In genomic region chr9:105296445-105296844, GRCh38 we compare ENCODE assay signal across 1 cellular context.
TF ChIP-seq lines count a peak whose summit lies in the region.

No MANE protein-coding gene starts in this region.

TF ChIP-seq in GM23338, 12 proteins besides CTCF, POLR2A, EP300 and RAD21 (continued from another document):
- TF ChIP-seq, protein P1, sequence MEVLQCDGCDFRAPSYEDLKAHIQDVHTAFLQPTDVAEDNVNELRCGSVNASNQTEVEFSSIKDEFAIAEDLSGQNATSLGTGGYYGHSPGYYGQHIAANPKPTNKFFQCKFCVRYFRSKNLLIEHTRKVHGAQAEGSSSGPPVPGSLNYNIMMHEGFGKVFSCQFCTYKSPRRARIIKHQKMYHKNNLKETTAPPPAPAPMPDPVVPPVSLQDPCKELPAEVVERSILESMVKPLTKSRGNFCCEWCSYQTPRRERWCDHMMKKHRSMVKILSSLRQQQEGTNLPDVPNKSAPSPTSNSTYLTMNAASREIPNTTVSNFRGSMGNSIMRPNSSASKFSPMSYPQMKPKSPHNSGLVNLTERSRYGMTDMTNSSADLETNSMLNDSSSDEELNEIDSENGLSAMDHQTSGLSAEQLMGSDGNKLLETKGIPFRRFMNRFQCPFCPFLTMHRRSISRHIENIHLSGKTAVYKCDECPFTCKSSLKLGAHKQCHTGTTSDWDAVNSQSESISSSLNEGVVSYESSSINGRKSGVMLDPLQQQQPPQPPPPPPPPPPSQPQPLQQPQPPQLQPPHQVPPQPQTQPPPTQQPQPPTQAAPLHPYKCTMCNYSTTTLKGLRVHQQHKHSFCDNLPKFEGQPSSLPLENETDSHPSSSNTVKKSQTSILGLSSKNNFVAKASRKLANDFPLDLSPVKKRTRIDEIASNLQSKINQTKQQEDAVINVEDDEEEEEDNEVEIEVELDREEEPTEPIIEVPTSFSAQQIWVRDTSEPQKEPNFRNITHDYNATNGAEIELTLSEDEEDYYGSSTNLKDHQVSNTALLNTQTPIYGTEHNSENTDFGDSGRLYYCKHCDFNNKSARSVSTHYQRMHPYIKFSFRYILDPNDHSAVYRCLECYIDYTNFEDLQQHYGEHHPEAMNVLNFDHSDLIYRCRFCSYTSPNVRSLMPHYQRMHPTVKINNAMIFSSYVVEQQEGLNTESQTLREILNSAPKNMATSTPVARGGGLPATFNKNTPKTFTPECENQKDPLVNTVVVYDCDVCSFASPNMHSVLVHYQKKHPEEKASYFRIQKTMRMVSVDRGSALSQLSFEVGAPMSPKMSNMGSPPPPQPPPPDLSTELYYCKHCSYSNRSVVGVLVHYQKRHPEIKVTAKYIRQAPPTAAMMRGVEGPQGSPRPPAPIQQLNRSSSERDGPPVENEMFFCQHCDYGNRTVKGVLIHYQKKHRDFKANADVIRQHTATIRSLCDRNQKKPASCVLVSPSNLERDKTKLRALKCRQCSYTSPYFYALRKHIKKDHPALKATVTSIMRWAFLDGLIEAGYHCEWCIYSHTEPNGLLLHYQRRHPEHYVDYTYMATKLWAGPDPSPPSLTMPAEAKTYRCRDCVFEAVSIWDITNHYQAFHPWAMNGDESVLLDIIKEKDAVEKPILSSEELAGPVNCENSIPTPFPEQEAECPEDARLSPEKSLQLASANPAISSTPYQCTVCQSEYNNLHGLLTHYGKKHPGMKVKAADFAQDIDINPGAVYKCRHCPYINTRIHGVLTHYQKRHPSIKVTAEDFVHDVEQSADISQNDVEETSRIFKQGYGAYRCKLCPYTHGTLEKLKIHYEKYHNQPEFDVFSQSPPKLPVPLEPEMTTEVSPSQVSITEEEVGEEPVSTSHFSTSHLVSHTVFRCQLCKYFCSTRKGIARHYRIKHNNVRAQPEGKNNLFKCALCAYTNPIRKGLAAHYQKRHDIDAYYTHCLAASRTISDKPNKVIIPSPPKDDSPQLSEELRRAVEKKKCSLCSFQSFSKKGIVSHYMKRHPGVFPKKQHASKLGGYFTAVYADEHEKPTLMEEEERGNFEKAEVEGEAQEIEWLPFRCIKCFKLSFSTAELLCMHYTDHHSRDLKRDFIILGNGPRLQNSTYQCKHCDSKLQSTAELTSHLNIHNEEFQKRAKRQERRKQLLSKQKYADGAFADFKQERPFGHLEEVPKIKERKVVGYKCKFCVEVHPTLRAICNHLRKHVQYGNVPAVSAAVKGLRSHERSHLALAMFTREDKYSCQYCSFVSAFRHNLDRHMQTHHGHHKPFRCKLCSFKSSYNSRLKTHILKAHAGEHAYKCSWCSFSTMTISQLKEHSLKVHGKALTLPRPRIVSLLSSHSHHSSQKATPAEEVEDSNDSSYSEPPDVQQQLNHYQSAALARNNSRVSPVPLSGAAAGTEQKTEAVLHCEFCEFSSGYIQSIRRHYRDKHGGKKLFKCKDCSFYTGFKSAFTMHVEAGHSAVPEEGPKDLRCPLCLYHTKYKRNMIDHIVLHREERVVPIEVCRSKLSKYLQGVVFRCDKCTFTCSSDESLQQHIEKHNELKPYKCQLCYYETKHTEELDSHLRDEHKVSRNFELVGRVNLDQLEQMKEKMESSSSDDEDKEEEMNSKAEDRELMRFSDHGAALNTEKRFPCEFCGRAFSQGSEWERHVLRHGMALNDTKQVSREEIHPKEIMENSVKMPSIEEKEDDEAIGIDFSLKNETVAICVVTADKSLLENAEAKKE (CRISPR knock-in tag; IDR thresholded peaks at IDR 0.05), result no peak
- TF ChIP-seq JUNB (IDR thresholded peaks at IDR 0.05; ENCODE audit: unreplicated experiment), result no peak
- TF ChIP-seq NANOG (IDR thresholded peaks at IDR 0.05; ENCODE audit: borderline replicate concordance), result no peak
- no peak for TF ChIP-seq STAT1 (IDR thresholded peaks at IDR 0.05; ENCODE audit: unreplicated experiment)
- no peak for TF ChIP-seq CREB1 (CRISPR knock-in tag; IDR thresholded peaks at IDR 0.05; ENCODE audit: low read depth)
- TF ChIP-seq, protein P2, sequence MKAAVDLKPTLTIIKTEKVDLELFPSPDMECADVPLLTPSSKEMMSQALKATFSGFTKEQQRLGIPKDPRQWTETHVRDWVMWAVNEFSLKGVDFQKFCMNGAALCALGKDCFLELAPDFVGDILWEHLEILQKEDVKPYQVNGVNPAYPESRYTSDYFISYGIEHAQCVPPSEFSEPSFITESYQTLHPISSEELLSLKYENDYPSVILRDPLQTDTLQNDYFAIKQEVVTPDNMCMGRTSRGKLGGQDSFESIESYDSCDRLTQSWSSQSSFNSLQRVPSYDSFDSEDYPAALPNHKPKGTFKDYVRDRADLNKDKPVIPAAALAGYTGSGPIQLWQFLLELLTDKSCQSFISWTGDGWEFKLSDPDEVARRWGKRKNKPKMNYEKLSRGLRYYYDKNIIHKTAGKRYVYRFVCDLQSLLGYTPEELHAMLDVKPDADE (IDR thresholded peaks at IDR 0.05), result no peak
- TF ChIP-seq ZNF331 (CRISPR knock-in tag; IDR thresholded peaks at IDR 0.05; ENCODE audit: low read depth), result no peak
- no peak for TF ChIP-seq EZH2phosphoT487 (IDR thresholded peaks at IDR 0.05; ENCODE audit: unreplicated experiment)
- TF ChIP-seq EZH2 (IDR thresholded peaks at IDR 0.05; ENCODE audit: low read depth, unreplicated experiment), result no peak
- no peak for TF ChIP-seq POLR2AphosphoS5 (IDR thresholded peaks at IDR 0.05; ENCODE audit: low read depth)
- TF ChIP-seq ZNF114 (CRISPR knock-in tag; IDR thresholded peaks at IDR 0.05), result no peak
TF ChIP-seq in GM23338: peak in this region for 0.
